In genomic region chr13:29771247-29771646, GRCh38 we compare ENCODE assay signal across 8 cellular contexts.
DNase-seq lines count a peak whose midpoint lies in the region; ATAC-seq and TF ChIP-seq lines count a peak whose summit lies in the region.

No MANE protein-coding gene starts in this region.

- H3K9me3 ChIP-seq in adrenal gland (replicated peaks in 1 of 3) = no peaks in the 10 kb centered on the region
- no peaks in the 10 kb centered on the region for H3K9me3 ChIP-seq in left lung

- H3K9me3 Mint-ChIP-seq in activated naive CD4-positive, alpha-beta T cell treated with anti-CD3 and anti-CD28 coated beads for 36 hours = no peaks in the 10 kb centered on the region
- no peaks in the 10 kb centered on the region for H3K9me3 Mint-ChIP-seq in activated naive CD8-positive, alpha-beta T cell treated with anti-CD3 and anti-CD28 coated beads for 36 hours

- CTCF ChIA-PET in activated naive CD4-positive, alpha-beta T cell treated with anti-CD3 and anti-CD28 coated beads for 36 hours (lab: Charles Lee) = interaction anchor here (0.8 to 9.3 kb wide), 27 partner anchors 8 to 1025 kb away, joined by 3 to 143 read pairs (median 4); no protein-coding TSS in a partner anchor

- H3K36me3 ChIP-seq in adrenal gland (replicated peaks in 1 of 2) = peaks cover 0 to 8% of the 10 kb centered on the region in 2 donors
- peaks cover 0 to 29% of the 10 kb centered on the region in 2 donors for H3K36me3 ChIP-seq in left lung

- H3K27me3 ChIP-seq in adrenal gland (no peaks in the 10 kb centered on the region), left lung (no peaks in the 10 kb centered on the region)

- no peaks in the 10 kb centered on the region for H3K27me3 Mint-ChIP-seq in activated naive CD4-positive, alpha-beta T cell treated with anti-CD3 and anti-CD28 coated beads for 36 hours (ENCODE audit: low read depth)
- no peaks in the 10 kb centered on the region for H3K27me3 Mint-ChIP-seq in activated naive CD8-positive, alpha-beta T cell treated with anti-CD3 and anti-CD28 coated beads for 36 hours

- H3K36me3 Mint-ChIP-seq in activated naive CD4-positive, alpha-beta T cell treated with anti-CD3 and anti-CD28 coated beads for 36 hours (ENCODE audit: low read depth) = no peaks in the 10 kb centered on the region
- no peaks in the 10 kb centered on the region for H3K36me3 Mint-ChIP-seq in activated naive CD8-positive, alpha-beta T cell treated with anti-CD3 and anti-CD28 coated beads for 36 hours

- no peak for TF ChIP-seq POLR2A in adrenal gland (IDR thresholded peaks at IDR 0.05)

- H3K4me3 Mint-ChIP-seq in activated naive CD4-positive, alpha-beta T cell treated with anti-CD3 and anti-CD28 coated beads for 36 hours = no peak overlapping the region
- no peak overlapping the region for H3K4me3 Mint-ChIP-seq in activated naive CD8-positive, alpha-beta T cell treated with anti-CD3 and anti-CD28 coated beads for 36 hours

- WGBS in adrenal gland, 4 donors = 66 to 80% (median 69%) methylated on average over 2 of the region's 2 CpGs

- DNase-seq in DMS53 treated with DMSO at 0.1 percent for 48 hours (lab: John Stamatoyannopoulos, UW; ENCODE audit: unreplicated experiment) (peak; percentile 43), LNCaP clone FGC (ENCODE audit: low read depth) (no peak), adrenal gland (no peak), left lung (no peak), NCI-H128 (lab: John Stamatoyannopoulos, UW; ENCODE audit: unreplicated experiment) (no peak)
- no peak for DNase-seq in activated naive CD4-positive, alpha-beta T cell treated with anti-CD3 and anti-CD28 coated beads for 36 hours
- DNase-seq in activated naive CD8-positive, alpha-beta T cell treated with anti-CD3 and anti-CD28 coated beads for 36 hours = no peak

- TF ChIP-seq CTCF in LNCaP clone FGC (IDR thresholded peaks at IDR 0.05; ENCODE audit: control insufficient read depth, extremely low read depth, insufficient read depth) = peak; percentile 31
- peak; percentile 25 to 63 (median 50) for TF ChIP-seq CTCF in adrenal gland (IDR thresholded peaks at IDR 0.05)
- peak; percentile 36 to 40 for TF ChIP-seq CTCF in left lung (IDR thresholded peaks at IDR 0.05)

- intact Hi-C loops in adrenal gland (cut with DNase I) = loop anchor here (5.0 kb wide), 2 partner anchors 341 to 346 kb away; no protein-coding TSS in a partner anchor
- intact Hi-C loops in left lung (cut with DNase I) = no loop called here
- intact Hi-C loops in activated naive CD4-positive, alpha-beta T cell treated with anti-CD3 and anti-CD28 coated beads for 36 hours (cut with micrococcal nuclease) = loop anchor here (1.0 to 2.0 kb wide), 4 partner anchors 76 to 342 kb away; no protein-coding TSS in a partner anchor

- H3K4me3 ChIP-seq in LNCaP clone FGC (ENCODE audit: low read depth, low read length) = no peak overlapping the region
- no peak overlapping the region for H3K4me3 ChIP-seq in adrenal gland
- H3K4me3 ChIP-seq in left lung = no peak overlapping the region

- H3K4me1 ChIP-seq in adrenal gland (replicated peaks in 1 of 2) (no peaks in the 10 kb centered on the region), left lung (no peaks in the 10 kb centered on the region)

- ATAC-seq in left lung (peak; percentile 65), HG02571 (IDR thresholded peaks at IDR 0.05; ENCODE audit: unreplicated experiment) (no peak)

- H3K27ac ChIP-seq in adrenal gland (no peak overlapping the region), left lung (no peak overlapping the region)

- H3K4me1 Mint-ChIP-seq in activated naive CD4-positive, alpha-beta T cell treated with anti-CD3 and anti-CD28 coated beads for 36 hours (ENCODE audit: low read depth) = peaks cover 2% of the 10 kb centered on the region
- H3K4me1 Mint-ChIP-seq in activated naive CD8-positive, alpha-beta T cell treated with anti-CD3 and anti-CD28 coated beads for 36 hours = no peaks in the 10 kb centered on the region

- no peak overlapping the region for H3K27ac Mint-ChIP-seq in activated naive CD4-positive, alpha-beta T cell treated with anti-CD3 and anti-CD28 coated beads for 36 hours
- H3K27ac Mint-ChIP-seq in activated naive CD8-positive, alpha-beta T cell treated with anti-CD3 and anti-CD28 coated beads for 36 hours = no peak overlapping the region

Comparison
In these comparisons a context has a peak if more than half of its experiments do, and no peak if none do; other contexts are left out.
1. intact Hi-C loops: an anchor here in adrenal gland (5.0 kb wide) and activated naive CD4-positive, alpha-beta T cell treated with anti-CD3 and anti-CD28 coated beads for 36 hours (1.0 to 2.0 kb wide); none called in left lung.